In genomic region chr2:69384618-69385081, GRCh38 we compare ENCODE assay signal across 16 cellular contexts. TPM values are rescaled to one million over a fixed set of nuclear protein-coding genes. Genes with fewer than 3 reads are reported as not detected.
A peak's percentile ranks its signal among the peaks of the same experiment; 100 is the strongest.
DNase-seq lines count a peak whose midpoint lies in the region; ATAC-seq and TF ChIP-seq lines count a peak whose summit lies in the region.
"Had no signal": no experiment of that assay in that cellular context is flagged by ENCODE, and none has a peak within 500 bp of the region (broad histone marks: within the 10 kb centered on the region; RNA-seq: fewer than 3 reads in every experiment).

No MANE protein-coding gene starts in this region.

- H3K9me3 ChIP-seq in adipocyte (ENCODE audit: control insufficient read depth, low read length) (no peaks in the 10 kb centered on the region), upper lobe of right lung (no peaks in the 10 kb centered on the region)

- peak overlapping the region; percentile 95 for H3K9ac ChIP-seq in adipocyte (ENCODE audit: low read length)

- TF ChIP-seq CTCF in foreskin fibroblast (IDR thresholded peaks at IDR 0.05; ENCODE audit: low read depth, low read length) = no peak
- TF ChIP-seq CTCF in upper lobe of right lung (IDR thresholded peaks at IDR 0.05) = no peak

- H3K9me3 Mint-ChIP-seq in T-helper 2 cell treated with Interferon-gamma antibody and Interleukin-4, amounts not matched to agents 5 μg/mL and 100 μg/mL, for 36 hours = no peaks in the 10 kb centered on the region
- H3K9me3 Mint-ChIP-seq: activated naive CD8-positive, alpha-beta T cell treated with anti-CD3 and anti-CD28 coated beads, Interleukin-2, amount 10 ng/mL, durations not matched to agents 7 days and 5 days; dendritic cell treated with granulocyte-macrophage colony-stimulating factor and Interleukin-4, amounts not matched to agents 40 ng/mL and 50 ng/mL, for 4 days; stimulated activated naive B cell treated with anti-CD40 and anti-IgM and Interleukin-4, amounts not matched to agents 10 μg/mL and 1 μg/mL and 100 μg/mL, for 72 hours had no signal

- peak overlapping the region; percentile 97 for H3K4me3 ChIP-seq in adipocyte (ENCODE audit: low read length)
- peak overlapping the region; percentile 81 to 90 for H3K4me3 ChIP-seq in foreskin fibroblast (ENCODE audit: low read depth in 1 of 2, low read length in 2 of 2)
- peak overlapping the region; percentile 88 for H3K4me3 ChIP-seq in upper lobe of right lung

- peak overlapping the region; percentile 14 for H3K4me3 Mint-ChIP-seq in T-helper 2 cell treated with Interferon-gamma antibody and Interleukin-4, amounts not matched to agents 5 μg/mL and 100 μg/mL, for 36 hours
- H3K4me3 Mint-ChIP-seq: activated naive CD8-positive, alpha-beta T cell treated with anti-CD3 and anti-CD28 coated beads, Interleukin-2, amount 10 ng/mL, durations not matched to agents 7 days and 5 days; dendritic cell treated with granulocyte-macrophage colony-stimulating factor and Interleukin-4, amounts not matched to agents 40 ng/mL and 50 ng/mL, for 4 days; stimulated activated naive B cell treated with anti-CD40 and anti-IgM and Interleukin-4, amounts not matched to agents 10 μg/mL and 1 μg/mL and 100 μg/mL, for 72 hours had no signal

- ATAC-seq in upper lobe of right lung = no peak
- ATAC-seq: stimulated activated naive B cell treated with anti-CD40 and anti-IgM and Interleukin-4, amounts not matched to agents 10 μg/mL and 1 μg/mL and 100 μg/mL, for 72 hours had no signal

- H3K27me3 ChIP-seq in adipocyte (replicated peaks; ENCODE audit: control insufficient read depth, insufficient read depth, low read length) = no peaks in the 10 kb centered on the region
- H3K27me3 ChIP-seq in upper lobe of right lung = no peaks in the 10 kb centered on the region

- no peak for DNase-seq in T-helper 2 cell treated with Interferon-gamma antibody and Interleukin-4, amounts not matched to agents 5 μg/mL and 100 μg/mL, for 36 hours (ENCODE audit: low spot score)
- DNase-seq in T-helper 2 cell (no peak), adipocyte (ENCODE audit: low read depth) (peak; percentile 31), foreskin fibroblast (peak in 1 of 2 donors; percentile 14), upper lobe of right lung (no peak), glomerular visceral epithelial cell (ENCODE audit: extremely low spot score) (no peak), NCI-H1436 (lab: John Stamatoyannopoulos, UW) (no peak)
- DNase-seq in stimulated activated naive CD4-positive, alpha-beta T cell (lab: John Stamatoyannopoulos, UW) = no peak
- DNase-seq: 8988T; activated CD4-positive, CD25-positive, alpha-beta regulatory T cell treated with anti-CD3 and anti-CD28 coated beads, Interleukin-2, amount 50 U/mL, for 72 hours; activated CD8-positive, alpha-beta memory T cell treated with anti-CD3 and anti-CD28 coated beads, Interleukin-2, amount 50 U/mL, for 4 hours; activated naive CD8-positive, alpha-beta T cell treated with anti-CD3 and anti-CD28 coated beads, Interleukin-2, amount 10 ng/mL, durations not matched to agents 7 days and 5 days; NCI-H1092; stimulated activated CD4-positive, alpha-beta T cell treated with anti-CD3 and anti-CD28 coated beads, Interleukin-4, amount 100 ng/mL, for 1 hour; stimulated activated naive B cell treated with anti-CD40 and anti-IgM and Interleukin-4, amounts not matched to agents 10 μg/mL and 1 μg/mL and 100 μg/mL, for 72 hours had no signal

- no peaks in the 10 kb centered on the region for H3K27me3 Mint-ChIP-seq in T-helper 2 cell treated with Interferon-gamma antibody and Interleukin-4, amounts not matched to agents 5 μg/mL and 100 μg/mL, for 36 hours (ENCODE audit: low read depth)
- H3K27me3 Mint-ChIP-seq: activated naive CD8-positive, alpha-beta T cell treated with anti-CD3 and anti-CD28 coated beads, Interleukin-2, amount 10 ng/mL, durations not matched to agents 7 days and 5 days; dendritic cell treated with granulocyte-macrophage colony-stimulating factor and Interleukin-4, amounts not matched to agents 40 ng/mL and 50 ng/mL, for 4 days; stimulated activated naive B cell treated with anti-CD40 and anti-IgM and Interleukin-4, amounts not matched to agents 10 μg/mL and 1 μg/mL and 100 μg/mL, for 72 hours had no signal

- H3K36me3 ChIP-seq in adipocyte (ENCODE audit: control insufficient read depth, insufficient read depth, low read length, severe bottlenecking) (no peaks in the 10 kb centered on the region), upper lobe of right lung (no peaks in the 10 kb centered on the region)

- no peak overlapping the region for H3K27ac ChIP-seq in upper lobe of right lung

- H3K4me1 ChIP-seq in adipocyte (ENCODE audit: control insufficient read depth, insufficient read depth, low read length) (peaks cover 52% of the 10 kb centered on the region), upper lobe of right lung (peaks cover 34% of the 10 kb centered on the region)

- intact Hi-C loops in upper lobe of right lung (cut with DNase I) = no loop called here

- H3K36me3 Mint-ChIP-seq in T-helper 2 cell treated with Interferon-gamma antibody and Interleukin-4, amounts not matched to agents 5 μg/mL and 100 μg/mL, for 36 hours (ENCODE audit: low read depth) = peaks cover 15% of the 10 kb centered on the region

- H3K4me1 Mint-ChIP-seq in T-helper 2 cell treated with Interferon-gamma antibody and Interleukin-4, amounts not matched to agents 5 μg/mL and 100 μg/mL, for 36 hours (ENCODE audit: low read depth) = peaks cover 42% of the 10 kb centered on the region

- no peak overlapping the region for H3K27ac Mint-ChIP-seq in T-helper 2 cell treated with Interferon-gamma antibody and Interleukin-4, amounts not matched to agents 5 μg/mL and 100 μg/mL, for 36 hours
- H3K27ac Mint-ChIP-seq: activated naive CD8-positive, alpha-beta T cell treated with anti-CD3 and anti-CD28 coated beads, Interleukin-2, amount 10 ng/mL, durations not matched to agents 7 days and 5 days; dendritic cell treated with granulocyte-macrophage colony-stimulating factor and Interleukin-4, amounts not matched to agents 40 ng/mL and 50 ng/mL, for 4 days; stimulated activated naive B cell treated with anti-CD40 and anti-IgM and Interleukin-4, amounts not matched to agents 10 μg/mL and 1 μg/mL and 100 μg/mL, for 72 hours had no signal

RNA-seq across cellular contexts. Expression of gene GFPT1, which starts 2.4 kb away (rescaled TPM):
- 68.2 TPM for total RNA-seq in upper lobe of right lung

RNA-seq across cellular contexts. Expression of gene NFU1, which starts 52.6 kb away (rescaled TPM):
- 42.9 TPM for total RNA-seq in upper lobe of right lung
